17 cellular contexts compared by ENCODE assay signal in genomic region chr7:69105092-69105491, GRCh38.
DNase-seq lines count a peak whose midpoint lies in the region; ATAC-seq and TF ChIP-seq lines count a peak whose summit lies in the region.
"Had no signal": no experiment of that assay in that cellular context is flagged by ENCODE, and none has a peak within 500 bp of the region (broad histone marks: within the 10 kb centered on the region; RNA-seq: fewer than 3 reads in every experiment).

No MANE protein-coding gene starts in this region.

- no peak overlapping the region for H2AFZ ChIP-seq in hepatocyte
- H2AFZ ChIP-seq: GM23248 had no signal

- ATAC-seq in WTC11 (no peak), left cardiac atrium (no peak)
- ATAC-seq: K562 had no signal

- peak overlapping the region; percentile 8; the same call in 1 of the 2 replicates for H3K4me3 Mint-ChIP-seq in WTC11
- H3K4me3 Mint-ChIP-seq: CD4-positive, CD25-positive, alpha-beta regulatory T cell had no signal

- H3K9me2 ChIP-seq in hepatocyte (replicated peaks; ENCODE audit: insufficient read depth), result no peaks in the 10 kb centered on the region

- TF ChIP-seq CTCF in WTC11 (IDR thresholded peaks at IDR 0.05) (no peak), hepatocyte (IDR thresholded peaks at IDR 0.05; ENCODE audit: poor library complexity) (no peak)

- WGBS in hepatocyte (ENCODE audit: low lambda C conversion rate, missing lambda C conversion rate), result 70% methylated on average over 3 of the region's 3 CpGs

- CTCF ChIA-PET in WTC11 (lab: Charles Lee), result no interaction called here

- H3K36me3 Mint-ChIP-seq in WTC11, result 0 out of 2 replicates have a peak, but pooled peaks cover 3% of the 10 kb centered on the region
- H3K36me3 Mint-ChIP-seq: CD4-positive, CD25-positive, alpha-beta regulatory T cell had no signal

- POLR2A ChIA-PET in WTC11 (lab: Charles Lee), result no interaction called here

- H3K4me3 ChIP-seq in HUES48 (ENCODE audit: low read depth, low read length) (no peak overlapping the region), hepatocyte (no peak overlapping the region)
- H3K4me3 ChIP-seq: GM23248, K562 had no signal

- H3K27ac Mint-ChIP-seq in WTC11, result no peak overlapping the region
- H3K27ac Mint-ChIP-seq: CD4-positive, CD25-positive, alpha-beta regulatory T cell had no signal

- H3K36me3 ChIP-seq in HUES48 (ENCODE audit: control insufficient read depth, insufficient read depth, low read length) (no peaks in the 10 kb centered on the region), hepatocyte (replicated peaks; ENCODE audit: insufficient read depth, low read depth) (no peaks in the 10 kb centered on the region)

- peaks cover 9% of the 10 kb centered on the region; the same call in 1 of the 2 replicates for H3K9me3 Mint-ChIP-seq in WTC11

- H4K20me1 ChIP-seq in hepatocyte (ENCODE audit: insufficient read depth, poor library complexity, severe bottlenecking), result no peaks in the 10 kb centered on the region

- H3K9ac ChIP-seq in HUES48 (ENCODE audit: low read depth, low read length), result no peak overlapping the region
- H3K9ac ChIP-seq: GM23248 had no signal

- intact Hi-C loops in left cardiac atrium (cut with DNase I), result no loop called here

- H3K4me1 Mint-ChIP-seq in WTC11, result peaks cover 56% of the 10 kb centered on the region
- H3K4me1 Mint-ChIP-seq: CD4-positive, CD25-positive, alpha-beta regulatory T cell had no signal

- H3K4me1 ChIP-seq in HUES48 (ENCODE audit: control insufficient read depth, insufficient read depth, low read length) (peaks cover 34% of the 10 kb centered on the region), hepatocyte (ENCODE audit: insufficient read depth) (no peaks in the 10 kb centered on the region)

- H3K79me2 ChIP-seq in hepatocyte, result no peaks in the 10 kb centered on the region

- DNase-seq in WTC11 (ENCODE audit: low spot score), result no peak
- peak; percentile 19 for DNase-seq in hepatocyte (ENCODE audit: low spot score)
- peak; percentile 2 for DNase-seq in renal cortical epithelial cell (ENCODE audit: low read depth)
- DNase-seq in NCI-H2171 (lab: John Stamatoyannopoulos, UW), result no peak
- DNase-seq in DMS53 (lab: John Stamatoyannopoulos, UW), result no peak
- no peak for DNase-seq in left cardiac atrium
- DNase-seq: AML-193; Calu3; CD4-positive, CD25-positive, alpha-beta regulatory T cell; DMS79 treated with DMSO at 0.1 percent for 48 hours; GDM1; GM23248; NCI-H1105; NCI-H1694 treated with DMSO at 0.1 percent for 48 hours; NCI-H774 had no signal

- no peak overlapping the region for H3K4me2 ChIP-seq in hepatocyte

- H3K27ac ChIP-seq in HUES48 (ENCODE audit: low read depth, low read length) (peak overlapping the region; percentile 40), hepatocyte (no peak overlapping the region)
- H3K27ac ChIP-seq: GM23248 had no signal

- no peaks in the 10 kb centered on the region for H3K9me3 ChIP-seq in HUES48 (ENCODE audit: control insufficient read depth, insufficient read depth, low read length)
- H3K9me3 ChIP-seq in hepatocyte (ENCODE audit: low read depth), result no peaks in the 10 kb centered on the region

- peaks cover 57% of the 10 kb centered on the region for H3K27me3 Mint-ChIP-seq in WTC11 (ENCODE audit: low read depth)
- H3K27me3 Mint-ChIP-seq: CD4-positive, CD25-positive, alpha-beta regulatory T cell had no signal

- no peaks in the 10 kb centered on the region for H3K27me3 ChIP-seq in HUES48 (ENCODE audit: control insufficient read depth, insufficient read depth, low read length)
- H3K27me3 ChIP-seq in hepatocyte, result no peaks in the 10 kb centered on the region

TF ChIP-seq in WTC11, 78 proteins besides CTCF, POLR2A, EP300 and RAD21:
- no peak for TF ChIP-seq ZNF263 (CRISPR knock-in tag; IDR thresholded peaks at IDR 0.05; ENCODE audit: low read depth)
- TF ChIP-seq SMAD3 (CRISPR knock-in tag; IDR thresholded peaks at IDR 0.05; ENCODE audit: borderline replicate concordance), result no peak
- TF ChIP-seq SP1 (CRISPR knock-in tag; conservative IDR thresholded peaks at IDR 0.05), result no peak
- no peak for TF ChIP-seq E2F4 (CRISPR knock-in tag; IDR thresholded peaks at IDR 0.05; ENCODE audit: borderline replicate concordance, low read depth)
- TF ChIP-seq, protein P1, sequence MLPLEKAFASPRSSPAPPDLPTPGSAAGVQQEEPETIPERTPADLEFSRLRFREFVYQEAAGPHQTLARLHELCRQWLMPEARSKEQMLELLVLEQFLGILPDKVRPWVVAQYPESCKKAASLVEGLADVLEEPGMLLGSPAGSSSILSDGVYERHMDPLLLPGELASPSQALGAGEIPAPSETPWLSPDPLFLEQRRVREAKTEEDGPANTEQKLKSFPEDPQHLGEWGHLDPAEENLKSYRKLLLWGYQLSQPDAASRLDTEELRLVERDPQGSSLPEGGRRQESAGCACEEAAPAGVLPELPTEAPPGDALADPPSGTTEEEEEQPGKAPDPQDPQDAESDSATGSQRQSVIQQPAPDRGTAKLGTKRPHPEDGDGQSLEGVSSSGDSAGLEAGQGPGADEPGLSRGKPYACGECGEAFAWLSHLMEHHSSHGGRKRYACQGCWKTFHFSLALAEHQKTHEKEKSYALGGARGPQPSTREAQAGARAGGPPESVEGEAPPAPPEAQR (CRISPR knock-in tag; IDR thresholded peaks at IDR 0.05), result no peak
- no peak for TF ChIP-seq TP53 (CRISPR knock-in tag; IDR thresholded peaks at IDR 0.05)
- no peak for TF ChIP-seq ZNF138 (CRISPR knock-in tag; conservative IDR thresholded peaks at IDR 0.05)

Comparison
In these comparisons a context has a peak if more than half of its experiments do, and no peak if none do; other contexts are left out.
1. DNase-seq: peak in hepatocyte (single experiment) and renal cortical epithelial cell (single experiment); none in WTC11 (single experiment), NCI-H2171 (single experiment), DMS53 (single experiment) and left cardiac atrium (single experiment).